Comparison of ENCODE assay signal across 1 cellular context in the genomic region with DNA sequence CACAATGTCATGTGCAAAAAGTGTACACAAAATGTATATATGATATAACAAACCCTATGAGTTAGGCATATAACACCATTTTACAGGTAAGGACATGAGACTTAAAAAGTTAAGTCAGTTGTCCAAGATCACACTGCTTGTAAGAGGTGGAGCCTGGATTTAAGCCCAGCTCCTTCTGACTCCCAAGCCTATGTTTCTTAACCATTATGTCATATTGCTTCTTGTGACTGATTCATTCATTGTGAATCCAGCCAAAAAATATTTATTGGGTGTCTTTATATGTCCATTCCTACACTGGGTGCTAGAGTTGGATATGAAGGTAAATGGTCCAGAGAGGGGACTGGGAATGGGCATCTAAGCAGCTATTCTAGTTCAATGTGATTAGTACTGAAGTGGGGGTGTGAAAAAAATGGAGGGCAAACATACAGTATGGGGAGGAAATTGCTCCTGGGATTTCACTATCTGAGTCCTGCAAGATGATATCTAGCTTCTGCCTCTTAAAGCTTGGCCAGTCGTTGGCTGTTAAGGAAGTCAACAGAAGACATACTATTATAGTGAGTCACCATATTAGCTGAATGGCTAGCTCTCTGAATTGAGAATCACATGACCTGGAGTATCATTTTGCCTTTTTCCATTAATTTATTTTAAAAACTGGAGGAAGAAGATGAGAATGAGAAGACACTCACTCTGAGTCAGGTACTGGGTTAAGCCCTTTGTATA.
TF ChIP-seq lines count a peak whose summit lies in the region.

No MANE protein-coding gene starts in this region.

TF ChIP-seq in K562, 482 proteins besides CTCF, POLR2A, EP300 and RAD21:
- TF ChIP-seq, protein P1, sequence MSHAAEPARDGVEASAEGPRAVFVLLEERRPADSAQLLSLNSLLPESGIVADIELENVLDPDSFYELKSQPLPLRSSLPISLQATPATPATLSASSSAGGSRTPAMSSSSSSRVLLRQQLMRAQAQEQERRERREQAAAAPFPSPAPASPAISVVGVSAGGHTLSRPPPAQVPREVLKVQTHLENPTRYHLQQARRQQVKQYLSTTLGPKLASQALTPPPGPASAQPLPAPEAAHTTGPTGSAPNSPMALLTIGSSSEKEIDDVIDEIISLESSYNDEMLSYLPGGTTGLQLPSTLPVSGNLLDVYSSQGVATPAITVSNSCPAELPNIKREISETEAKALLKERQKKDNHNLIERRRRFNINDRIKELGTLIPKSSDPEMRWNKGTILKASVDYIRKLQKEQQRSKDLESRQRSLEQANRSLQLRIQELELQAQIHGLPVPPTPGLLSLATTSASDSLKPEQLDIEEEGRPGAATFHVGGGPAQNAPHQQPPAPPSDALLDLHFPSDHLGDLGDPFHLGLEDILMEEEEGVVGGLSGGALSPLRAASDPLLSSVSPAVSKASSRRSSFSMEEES (CRISPR knock-in tag; IDR thresholded peaks at IDR 0.05) = peak; percentile 17; the same call in 1 of the 2 replicates
- TF ChIP-seq CREM (IDR thresholded peaks at IDR 0.05; ENCODE audit: low read depth) = no peak
